In the genomic region with DNA sequence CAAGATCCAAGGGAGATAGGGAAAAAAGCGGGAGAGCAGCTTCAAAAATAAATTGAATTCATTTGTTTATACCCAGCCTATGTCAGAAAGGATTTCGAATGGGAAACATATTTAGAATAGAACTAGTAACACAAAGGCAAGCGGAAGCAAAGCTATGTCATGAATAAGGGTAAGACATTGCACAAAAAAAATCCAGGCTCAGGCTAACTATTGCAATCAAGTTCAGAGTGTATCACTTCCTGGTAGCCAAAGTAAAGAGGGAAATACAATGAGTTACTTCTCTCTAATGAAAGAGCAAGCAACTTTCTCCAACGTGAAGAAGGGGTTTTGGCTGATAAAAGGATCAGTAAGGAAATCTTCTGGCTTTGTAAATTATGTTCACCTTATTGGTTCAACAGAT, we compare ENCODE assay signal across 21 cellular contexts.
"Had no signal": no experiment of that assay in that cellular context is flagged by ENCODE, and none has a peak within 500 bp of the region (broad histone marks: within the 10 kb centered on the region; RNA-seq: fewer than 3 reads in every experiment).

No MANE protein-coding gene starts in this region.

- ATAC-seq: gastrocnemius medialis, T-cell had no signal

- H3K4me3 ChIP-seq: ascending aorta, gastrocnemius medialis, heart left ventricle, tibial artery, vagina had no signal

- DNase-seq: activated CD4-positive, alpha-beta T cell treated with anti-CD3 and anti-CD28 coated beads for 48 hours; activated CD4-positive, CD25-positive, alpha-beta regulatory T cell; activated CD8-positive, alpha-beta memory T cell treated with anti-CD3 and anti-CD28 coated beads, Interleukin-2, amount 50 U/mL, for 48 hours; activated effector memory CD4-positive, alpha-beta T cell treated with Interleukin-2 at 50 U/mL for 16 hours; activated naive CD4-positive, alpha-beta T cell treated with anti-CD3 and anti-CD28 coated beads, Interleukin-2, amount 50 U/mL, for 16 hours; activated T-cell treated with anti-CD3 and anti-CD28 coated beads, Interleukin-2, amount 50 U/mL, for 48 hours; cerebellar nuclear complex; cortex of kidney; effector CD4-positive, alpha-beta T cell; gastrocnemius medialis; heart left ventricle; kidney glomerular epithelial cell; mesendoderm; nucleus accumbens; stimulated activated naive CD4-positive, alpha-beta T cell; substantia nigra; T-cell; T-helper 9 cell; tibial artery had no signal

- H3K4me1 ChIP-seq: ascending aorta, gastrocnemius medialis, tibial artery, vagina had no signal

- H3K27me3 ChIP-seq: ascending aorta, gastrocnemius medialis, heart left ventricle, vagina had no signal

- H3K36me3 ChIP-seq: ascending aorta, gastrocnemius medialis, heart left ventricle, tibial artery, vagina had no signal

- H3K27ac ChIP-seq: ascending aorta, gastrocnemius medialis, tibial artery, vagina had no signal

- H3K9me3 ChIP-seq: ascending aorta, gastrocnemius medialis, vagina had no signal
